ENCODE assay signal across 8 cellular contexts in genomic region chr1:205227584-205228006, GRCh38. TPM values are rescaled to one million over a fixed set of nuclear protein-coding genes. Genes with fewer than 3 reads are reported as not detected.
A peak's percentile ranks its signal among the peaks of the same experiment; 100 is the strongest.
DNase-seq lines count a peak whose midpoint lies in the region; ATAC-seq and TF ChIP-seq lines count a peak whose summit lies in the region.

Gene TMCC2, plus strand, starts transcription at chr1:205227946. Its CDS starts 619 bp downstream, at chr1:205228565.

- peaks cover 31% of the 10 kb centered on the region for H3K27me3 Mint-ChIP-seq in activated CD4-positive, alpha-beta T cell treated with anti-CD3 and anti-CD28 coated beads, Interleukin-2, amount 10 ng/mL, durations not matched to agents 24 days and 14 days

- TF ChIP-seq CTCF in GM12865 (IDR thresholded peaks at IDR 0.05; ENCODE audit: insufficient read depth, low read depth, low read length, missing control alignments), result no peak
- TF ChIP-seq CTCF in choroid plexus epithelial cell (conservative IDR thresholded peaks at IDR 0.05; ENCODE audit: low read depth, low read length), result no peak

- DNase-seq in GM12865 (ENCODE audit: low read depth), result peak; percentile 89
- DNase-seq in NCI-H524 treated with DMSO at 0.1 percent for 48 hours (lab: John Stamatoyannopoulos, UW), result peak; percentile 74
- DNase-seq in activated CD4-positive, alpha-beta T cell treated with anti-CD3 and anti-CD28 coated beads, Interleukin-2, amount 10 ng/mL, durations not matched to agents 24 days and 14 days, result peak; percentile 95
- peak; percentile 85 for DNase-seq in choroid plexus epithelial cell (ENCODE audit: low read depth)
- peak; percentile 43 for DNase-seq in kidney glomerular epithelial cell (lab: John Stamatoyannopoulos, UW)
- peak; percentile 33 to 67 for DNase-seq in stimulated activated CD4-positive, alpha-beta T cell treated with anti-CD3 and anti-CD28 coated beads, Interleukin-15, amount 100 ng/mL, for 1 hour (ENCODE audit: low read depth in 1 of 2, low spot score in 1 of 2)

- no peaks in the 10 kb centered on the region for H3K9me3 Mint-ChIP-seq in activated CD4-positive, alpha-beta T cell treated with anti-CD3 and anti-CD28 coated beads, Interleukin-2, amount 10 ng/mL, durations not matched to agents 24 days and 14 days

- H3K27ac Mint-ChIP-seq in activated CD4-positive, alpha-beta T cell treated with anti-CD3 and anti-CD28 coated beads, Interleukin-2, amount 10 ng/mL, durations not matched to agents 24 days and 14 days, result peak within 1 kb of the TSS; percentile 86

- H3K4me3 ChIP-seq in GM12865 (ENCODE audit: low read depth, low read length) (peak within 1 kb of the TSS; percentile 57), choroid plexus epithelial cell (ENCODE audit: low read depth, low read length) (peak within 1 kb of the TSS; percentile 69)

- ATAC-seq in HG03432 (IDR thresholded peaks at IDR 0.05; ENCODE audit: unreplicated experiment) (peak; percentile 87), GM19324 (IDR thresholded peaks at IDR 0.05; ENCODE audit: low FRiP score, unreplicated experiment) (no peak)

- intact Hi-C loops in activated CD4-positive, alpha-beta T cell treated with anti-CD3 and anti-CD28 coated beads, Interleukin-2, amount 10 ng/mL, durations not matched to agents 24 days and 14 days (cut with micrococcal nuclease), result loop anchor here (1.0 to 2.0 kb wide), 3 partner anchors 15 to 57 kb away; no protein-coding TSS in a partner anchor

- H3K36me3 Mint-ChIP-seq in activated CD4-positive, alpha-beta T cell treated with anti-CD3 and anti-CD28 coated beads, Interleukin-2, amount 10 ng/mL, durations not matched to agents 24 days and 14 days (ENCODE audit: low read depth), result peaks cover 1% of the 10 kb centered on the region

- peaks cover 42% of the 10 kb centered on the region for H3K4me1 Mint-ChIP-seq in activated CD4-positive, alpha-beta T cell treated with anti-CD3 and anti-CD28 coated beads, Interleukin-2, amount 10 ng/mL, durations not matched to agents 24 days and 14 days

- peak within 1 kb of the TSS; percentile 91 for H3K4me3 Mint-ChIP-seq in activated CD4-positive, alpha-beta T cell treated with anti-CD3 and anti-CD28 coated beads, Interleukin-2, amount 10 ng/mL, durations not matched to agents 24 days and 14 days

RNA-seq across cellular contexts. Expression of gene TMCC2, which starts in this region (rescaled TPM):
- total RNA-seq in activated CD4-positive, alpha-beta T cell treated with anti-CD3 and anti-CD28 coated beads, Interleukin-2, amount 10 ng/mL, durations not matched to agents 24 days and 14 days, result 19.9 and 20.9 TPM in 2 replicates

Comparison
In these comparisons a context has a peak if more than half of its experiments do, and no peak if none do; other contexts are left out.
1. DNase-seq: peak in every context shown above with its lines; median percentile 95 in activated CD4-positive, alpha-beta T cell treated with anti-CD3 and anti-CD28 coated beads, Interleukin-2, amount 10 ng/mL, durations not matched to agents 24 days and 14 days; 89 in GM12865; 85 in choroid plexus epithelial cell; 74 in NCI-H524 treated with DMSO at 0.1 percent for 48 hours; 50 in stimulated activated CD4-positive, alpha-beta T cell treated with anti-CD3 and anti-CD28 coated beads, Interleukin-15, amount 100 ng/mL, for 1 hour; 43 in kidney glomerular epithelial cell.